In genomic region chr6:27031302-27031701, GRCh38 we compare ENCODE assay signal across 26 cellular contexts.
A peak's percentile ranks its signal among the peaks of the same experiment; 100 is the strongest.
DNase-seq lines count a peak whose midpoint lies in the region; ATAC-seq and TF ChIP-seq lines count a peak whose summit lies in the region.
"Had no signal": no experiment of that assay in that cellular context is flagged by ENCODE, and none has a peak within 500 bp of the region (broad histone marks: within the 10 kb centered on the region; RNA-seq: fewer than 3 reads in every experiment).

No MANE protein-coding gene starts in this region.

- no peak overlapping the region for H3K4me3 ChIP-seq in ovary
- H3K4me3 ChIP-seq: esophagus muscularis mucosa, gastroesophageal sphincter, GM23248, lower lobe of right lung, mucosa of descending colon, stomach, tibial nerve had no signal

- H3K9me3 ChIP-seq in ovary = no peaks in the 10 kb centered on the region
- H3K9me3 ChIP-seq: esophagus muscularis mucosa, gastroesophageal sphincter, lower lobe of right lung, mucosa of descending colon, stomach, tibial nerve had no signal

- WGBS in ovary, 3 donors = 95 to 100% (median 95%) methylated on average over 1 of the region's 1 CpG

- no peak for ATAC-seq in HG02798 (IDR thresholded peaks at IDR 0.05; ENCODE audit: poor library complexity, unreplicated experiment)
- no peak for ATAC-seq in HG03097 (IDR thresholded peaks at IDR 0.05; ENCODE audit: low FRiP score, unreplicated experiment)
- ATAC-seq: activated CD8-positive, alpha-beta T cell treated with anti-CD3 and anti-CD28 coated beads for 36 hours; gastroesophageal sphincter; lower lobe of right lung; mucosa of descending colon had no signal

- no peak for TF ChIP-seq POLR2A in ovary (IDR thresholded peaks at IDR 0.05)

- TF ChIP-seq EP300 in ovary (IDR thresholded peaks at IDR 0.05) = no peak

- no peak for TF ChIP-seq CTCF in ovary (IDR thresholded peaks at IDR 0.05)

- H3K4me1 ChIP-seq in ovary (ENCODE audit: insufficient read depth) = no peaks in the 10 kb centered on the region
- H3K4me1 ChIP-seq: esophagus muscularis mucosa, gastroesophageal sphincter, lower lobe of right lung, stomach, tibial nerve had no signal

- no peaks in the 10 kb centered on the region for H3K36me3 ChIP-seq in ovary
- H3K36me3 ChIP-seq: esophagus muscularis mucosa, gastroesophageal sphincter, lower lobe of right lung, stomach, tibial nerve had no signal

- DNase-seq in DMS53 (lab: John Stamatoyannopoulos, UW) (peak; percentile 33), NCI-H226 (peak; percentile 85), astrocyte of the hippocampus (ENCODE audit: low read depth, low spot score) (peak; percentile 23), iris pigment epithelial cell (ENCODE audit: low read depth) (peak; percentile 51), D341Med (ENCODE audit: low spot score) (no peak), ovary (no peak)
- DNase-seq: activated CD4-positive, alpha-beta T cell treated with anti-CD3 and anti-CD28 coated beads for 1 hour; activated CD8-positive, alpha-beta T cell treated with anti-CD3 and anti-CD28 coated beads for 36 hours; activated effector memory CD4-positive, alpha-beta T cell treated with anti-CD3 and anti-CD28 coated beads, Interleukin-2, amount 50 U/mL, for 16 hours; effector CD8-positive, alpha-beta T cell; GM23248; KG1; lower lobe of right lung; mucosa of descending colon; NCI-H1436 treated with DMSO at 0.1 percent for 48 hours; NCI-H526; nephron progenitor cell; posterior cingulate gyrus; stimulated activated CD8-positive, alpha-beta memory T cell treated with anti-CD3 and anti-CD28 coated beads, Interleukin-4, amount 100 ng/mL, for 48 hours; stomach had no signal

- intact Hi-C loops in ovary (cut with DNase I) = no loop called here

- no peak overlapping the region for H3K27ac ChIP-seq in ovary
- H3K27ac ChIP-seq: C4-2B, esophagus muscularis mucosa, gastroesophageal sphincter, GM23248, lower lobe of right lung, stomach, tibial nerve had no signal

- no peaks in the 10 kb centered on the region for H3K27me3 ChIP-seq in ovary
- H3K27me3 ChIP-seq: tibial nerve had no signal

Comparison
In these comparisons a context has a peak if more than half of its experiments do, and no peak if none do; other contexts are left out.
1. DNase-seq: peak in DMS53 (single experiment), NCI-H226 (single experiment), astrocyte of the hippocampus (single experiment) and iris pigment epithelial cell (single experiment); none in D341Med (single experiment) and ovary (0 of 5).